Comparison of ENCODE assay signal across 14 cellular contexts in genomic region chr12:114405199-114405448, GRCh38. TPM values are rescaled to one million over a fixed set of nuclear protein-coding genes. Genes with fewer than 3 reads are reported as not detected.
DNase-seq lines count a peak whose midpoint lies in the region; ATAC-seq, FAIRE-seq and TF ChIP-seq lines count a peak whose summit lies in the region.
"Had no signal": no experiment of that assay in that cellular context is flagged by ENCODE, and none has a peak within 500 bp of the region (broad histone marks: within the 10 kb centered on the region; RNA-seq: fewer than 3 reads in every experiment).

No MANE protein-coding gene starts in this region.

- TF ChIP-seq CTCF in astrocyte (IDR thresholded peaks at IDR 0.05; ENCODE audit: insufficient read depth, low read depth, low read length) (no peak), hepatocyte (IDR thresholded peaks at IDR 0.05; ENCODE audit: poor library complexity) (no peak), thoracic aorta (IDR thresholded peaks at IDR 0.05) (no peak), GM20000 (IDR thresholded peaks at IDR 0.05; ENCODE audit: extremely low read depth, missing control alignments) (no peak)

- H3K9me3 Mint-ChIP-seq in activated naive CD4-positive, alpha-beta T cell treated with anti-CD3 and anti-CD28 coated beads, Interleukin-2, amount 10 ng/mL, durations not matched to agents 7 days and 5 days, result no peaks in the 10 kb centered on the region
- no peaks in the 10 kb centered on the region for H3K9me3 Mint-ChIP-seq in activated naive CD4-positive, alpha-beta T cell treated with anti-CD3 and anti-CD28 coated beads, Interleukin-2, amount 50 U/mL, for 72 hours
- peaks cover 30% of the 10 kb centered on the region for H3K9me3 Mint-ChIP-seq in astrocyte (ENCODE audit: unreplicated experiment)

- H3K27me3 ChIP-seq in astrocyte (ENCODE audit: insufficient read depth, low read length) (peaks cover 93% of the 10 kb centered on the region), hepatocyte (peaks cover 98% of the 10 kb centered on the region), thoracic aorta (replicated peaks; ENCODE audit: insufficient read depth) (peaks cover 36% of the 10 kb centered on the region)

- no peak for DNase-seq in activated naive CD4-positive, alpha-beta T cell treated with anti-CD3 and anti-CD28 coated beads, Interleukin-2, amount 10 ng/mL, durations not matched to agents 7 days and 5 days
- DNase-seq in activated naive CD4-positive, alpha-beta T cell treated with anti-CD3 and anti-CD28 coated beads, Interleukin-2, amount 50 U/mL, for 72 hours (ENCODE audit: low spot score in 2 of 2), result no peak
- DNase-seq in astrocyte (ENCODE audit: low read depth) (no peak), hepatocyte (ENCODE audit: low spot score) (no peak), thoracic aorta (ENCODE audit: low spot score) (no peak), GM20000 (ENCODE audit: low spot score) (no peak), GDM1 (lab: John Stamatoyannopoulos, UW) (no peak)
- DNase-seq: anterior cingulate cortex; naive B cell; NCI-H1436 treated with DMSO at 0.1 percent for 48 hours; NK-92 treated with Interleukin-12 subunit alpha and Interleukin-12 subunit beta, amount 100 ng/mL, for 24 hours; small intestine had no signal

- WGBS in hepatocyte (ENCODE audit: low lambda C conversion rate, missing lambda C conversion rate), result 3% methylated on average over 21 of the region's 22 CpGs

- no peak overlapping the region for H3K4me3 Mint-ChIP-seq in activated naive CD4-positive, alpha-beta T cell treated with anti-CD3 and anti-CD28 coated beads, Interleukin-2, amount 10 ng/mL, durations not matched to agents 7 days and 5 days
- H3K4me3 Mint-ChIP-seq in astrocyte (ENCODE audit: unreplicated experiment), result no peak overlapping the region

- H3K4me3 ChIP-seq in astrocyte (ENCODE audit: insufficient read depth, low read depth, low read length), result no peak overlapping the region
- H3K4me3 ChIP-seq in hepatocyte, result peak overlapping the region; percentile 19
- H3K4me3 ChIP-seq in thoracic aorta, result peak overlapping the region; percentile 51
- H3K4me3 ChIP-seq: SJSA1 had no signal

- H3K79me2 ChIP-seq in astrocyte (ENCODE audit: insufficient read depth, low read length), result no peaks in the 10 kb centered on the region
- peaks cover 81% of the 10 kb centered on the region for H3K79me2 ChIP-seq in hepatocyte

- peak overlapping the region; percentile 46 for H3K27ac Mint-ChIP-seq in activated naive CD4-positive, alpha-beta T cell treated with anti-CD3 and anti-CD28 coated beads, Interleukin-2, amount 10 ng/mL, durations not matched to agents 7 days and 5 days
- H3K27ac Mint-ChIP-seq in activated naive CD4-positive, alpha-beta T cell treated with anti-CD3 and anti-CD28 coated beads, Interleukin-2, amount 50 U/mL, for 72 hours, result no peak overlapping the region
- peak overlapping the region; percentile 66 for H3K27ac Mint-ChIP-seq in astrocyte (ENCODE audit: unreplicated experiment)

- H3K27ac ChIP-seq in astrocyte (ENCODE audit: low read depth, low read length) (no peak overlapping the region), hepatocyte (peak overlapping the region; percentile 93), thoracic aorta (no peak overlapping the region)
- H3K27ac ChIP-seq: SJSA1 had no signal

- H3K9me3 ChIP-seq in astrocyte (ENCODE audit: insufficient read depth, low read depth, low read length), result no peaks in the 10 kb centered on the region
- no peaks in the 10 kb centered on the region for H3K9me3 ChIP-seq in hepatocyte (ENCODE audit: low read depth)
- no peaks in the 10 kb centered on the region for H3K9me3 ChIP-seq in thoracic aorta
- H3K9me3 ChIP-seq: SJSA1 had no signal

- no peaks in the 10 kb centered on the region for H3K36me3 ChIP-seq in astrocyte (ENCODE audit: insufficient read depth, low read length)
- H3K36me3 ChIP-seq in hepatocyte (replicated peaks; ENCODE audit: insufficient read depth, low read depth), result no peaks in the 10 kb centered on the region
- H3K36me3 ChIP-seq in thoracic aorta, result no peaks in the 10 kb centered on the region
- H3K36me3 ChIP-seq: SJSA1 had no signal

- H2AFZ ChIP-seq in astrocyte (ENCODE audit: low read depth, low read length) (no peak overlapping the region), hepatocyte (no peak overlapping the region)

- peaks cover 100% of the 10 kb centered on the region for H3K27me3 Mint-ChIP-seq in activated naive CD4-positive, alpha-beta T cell treated with anti-CD3 and anti-CD28 coated beads, Interleukin-2, amount 10 ng/mL, durations not matched to agents 7 days and 5 days
- peaks cover 97% of the 10 kb centered on the region for H3K27me3 Mint-ChIP-seq in astrocyte (ENCODE audit: low read depth, unreplicated experiment)

- H3K36me3 Mint-ChIP-seq in activated naive CD4-positive, alpha-beta T cell treated with anti-CD3 and anti-CD28 coated beads, Interleukin-2, amount 10 ng/mL, durations not matched to agents 7 days and 5 days, result peaks cover 9% of the 10 kb centered on the region
- H3K36me3 Mint-ChIP-seq in activated naive CD4-positive, alpha-beta T cell treated with anti-CD3 and anti-CD28 coated beads, Interleukin-2, amount 50 U/mL, for 72 hours, result peaks cover 18 to 41% of the 10 kb centered on the region in 2 donors
- H3K36me3 Mint-ChIP-seq in astrocyte (ENCODE audit: low read depth, unreplicated experiment), result no peaks in the 10 kb centered on the region

- H3K9ac ChIP-seq in astrocyte (ENCODE audit: low read length), result no peak overlapping the region

- CTCF ChIA-PET in activated naive CD4-positive, alpha-beta T cell treated with anti-CD3 and anti-CD28 coated beads, Interleukin-2, amount 10 ng/mL, durations not matched to agents 7 days and 5 days (lab: Charles Lee), result no interaction called here

- H4K20me1 ChIP-seq in astrocyte (ENCODE audit: insufficient read depth, low read length), result no peaks in the 10 kb centered on the region
- no peaks in the 10 kb centered on the region for H4K20me1 ChIP-seq in hepatocyte (ENCODE audit: insufficient read depth, poor library complexity, severe bottlenecking)

- ATAC-seq in activated naive CD4-positive, alpha-beta T cell treated with anti-CD3 and anti-CD28 coated beads, Interleukin-2, amount 50 U/mL, for 72 hours, result no peak
- ATAC-seq in thoracic aorta (ENCODE audit: insufficient number of reproducible peaks, low FRiP score, low read depth), result no peak
- ATAC-seq in GM21367 (IDR thresholded peaks at IDR 0.05; ENCODE audit: unreplicated experiment), result no peak

- no peak for FAIRE-seq in astrocyte (lab: Jason Lieb, UNC)
- FAIRE-seq: small intestine had no signal

- peaks cover 2% of the 10 kb centered on the region for H3K4me1 Mint-ChIP-seq in activated naive CD4-positive, alpha-beta T cell treated with anti-CD3 and anti-CD28 coated beads, Interleukin-2, amount 10 ng/mL, durations not matched to agents 7 days and 5 days
- H3K4me1 Mint-ChIP-seq in astrocyte (ENCODE audit: low read depth, unreplicated experiment), result no peaks in the 10 kb centered on the region

- H3K9me2 ChIP-seq in hepatocyte (replicated peaks; ENCODE audit: insufficient read depth), result no peaks in the 10 kb centered on the region

- H3K4me1 ChIP-seq in astrocyte (ENCODE audit: insufficient read depth, low read length), result no peaks in the 10 kb centered on the region
- H3K4me1 ChIP-seq in hepatocyte (ENCODE audit: insufficient read depth), result no peaks in the 10 kb centered on the region
- peaks cover 7 to 29% of the 10 kb centered on the region in 2 donors for H3K4me1 ChIP-seq in thoracic aorta (ENCODE audit: control insufficient read depth in 1 of 2, low read depth in 2 of 2)
- H3K4me1 ChIP-seq: SJSA1 had no signal

- no peak overlapping the region for H3K4me2 ChIP-seq in astrocyte (ENCODE audit: low read length)
- H3K4me2 ChIP-seq in hepatocyte, result peak overlapping the region; percentile 86

RNA-seq across cellular contexts. Expression of gene TBX5, which starts 0.8 kb away (rescaled TPM):
- not detected for total RNA-seq in activated naive CD4-positive, alpha-beta T cell treated with anti-CD3 and anti-CD28 coated beads, Interleukin-2, amount 50 U/mL, for 72 hours
- not detected in 2 replicates for total RNA-seq in astrocyte
- total RNA-seq in hepatocyte, result 12.3 and 13.0 TPM in 2 replicates
- polyA plus RNA-seq in hepatocyte, result 6.3 and 10.8 TPM in 2 replicates
- total RNA-seq in thoracic aorta, result 1 to 10 TPM in 1 of 2 donors, under 1 TPM in 1; 0.21 to 1.5 TPM
- total RNA-seq: SJSA1 had no signal
- polyA plus RNA-seq: small intestine had no signal

Comparison
In these comparisons a context has a peak if more than half of its experiments do, and no peak if none do; other contexts are left out.
1. H3K27ac Mint-ChIP-seq: peak in activated naive CD4-positive, alpha-beta T cell treated with anti-CD3 and anti-CD28 coated beads, Interleukin-2, amount 10 ng/mL, durations not matched to agents 7 days and 5 days (single experiment) and astrocyte (single experiment); none in activated naive CD4-positive, alpha-beta T cell treated with anti-CD3 and anti-CD28 coated beads, Interleukin-2, amount 50 U/mL, for 72 hours (0 of 2).